ENCODE assay signal across 8 cellular contexts in genomic region chr22:26483439-26484359, GRCh38. TPM values are rescaled to one million over a fixed set of nuclear protein-coding genes. Genes with fewer than 3 reads are reported as not detected.
DNase-seq lines count a peak whose midpoint lies in the region; ATAC-seq and TF ChIP-seq lines count a peak whose summit lies in the region.

Gene HPS4, minus strand, starts transcription at chr22:26483783. Its CDS starts 2,021 bp downstream, at chr22:26481762.
A gene with protein sequence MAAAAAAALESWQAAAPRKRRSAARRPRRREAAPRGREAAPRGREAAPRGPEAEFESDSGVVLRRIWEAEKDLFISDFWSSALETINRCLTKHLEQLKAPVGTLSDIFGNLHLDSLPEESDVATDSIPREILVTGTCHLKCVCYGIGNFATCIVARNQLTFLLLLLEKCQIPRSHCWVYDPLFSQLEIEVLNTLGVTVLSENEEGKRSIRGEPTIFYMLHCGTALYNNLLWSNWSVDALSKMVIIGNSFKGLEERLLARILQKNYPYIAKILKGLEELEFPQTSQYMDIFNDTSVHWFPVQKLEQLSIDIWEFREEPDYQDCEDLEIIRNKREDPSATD (plus strand): TSS chr22:26483877. CDS start chr22:26483891, 14 bp downstream.

- H3K4me3 Mint-ChIP-seq in immature natural killer cell: peak within 1 kb of the TSS; percentile 83 to 95 (median 91)

- H3K27me3 Mint-ChIP-seq in immature natural killer cell (ENCODE audit: low read depth in 3 of 3): peaks cover 6 to 16% (median 10%) of the 10 kb centered on the region in 3 donors

- DNase-seq in A172 (ENCODE audit: low spot score): peak; percentile 56
- peak; percentile 79 for DNase-seq in NCI-H2196 (lab: John Stamatoyannopoulos, UW; ENCODE audit: unreplicated experiment)
- DNase-seq in WERI-Rb-1: peak; percentile 89
- DNase-seq in mammary epithelial cell: peak; percentile 91
- DNase-seq in immature natural killer cell: peak; percentile 91 to 94 (median 93)
- DNase-seq in smooth muscle cell of the brain vasculature (ENCODE audit: low read depth, low spot score): peak; percentile 73

- intact Hi-C loops in mammary epithelial cell (cut with micrococcal nuclease): loop anchor here (1.0 kb wide), 1 partner anchor 10 kb away; no protein-coding TSS in a partner anchor

- in situ Hi-C loops in mammary epithelial cell (cut with MboI; ENCODE audit: low sequenced_read_pairs in 2 of 2): no loop called here

- H3K79me2 ChIP-seq in mammary epithelial cell (ENCODE audit: insufficient read depth, low read length): peaks cover 78% of the 10 kb centered on the region

- H3K4me3 ChIP-seq in WERI-Rb-1 (ENCODE audit: low read depth, low read length) (peak within 1 kb of the TSS; percentile 61), mammary epithelial cell (replicated peaks in 1 of 3; ENCODE audit: insufficient read depth in 1 of 3, low read depth in 2 of 3, low read length in 3 of 3) (peak within 1 kb of the TSS; percentile 61 to 94 (median 75))

- H3K36me3 Mint-ChIP-seq in immature natural killer cell: peaks cover under 1 to 14% (median 4%) of the 10 kb centered on the region in 3 donors

- H3K27me3 ChIP-seq in WERI-Rb-1 (ENCODE audit: insufficient read depth, low read depth, severe bottlenecking) (no peaks in the 10 kb centered on the region), mammary epithelial cell (ENCODE audit: insufficient read depth, low read length) (no peaks in the 10 kb centered on the region)

- H3K4me1 Mint-ChIP-seq in immature natural killer cell: peaks cover 60 to 75% of the 10 kb centered on the region in 2 donors

- TF ChIP-seq CTCF in WERI-Rb-1 (IDR thresholded peaks at IDR 0.05; ENCODE audit: low read depth, low read length) (no peak), mammary epithelial cell (conservative IDR thresholded peaks at IDR 0.05 in 1 of 2, IDR thresholded peaks at IDR 0.05 in 1 of 2; ENCODE audit: extremely low read depth in 1 of 2, insufficient read depth in 1 of 2, low read depth in 1 of 2, low read length in 2 of 2) (no peak)

- CTCF ChIA-PET in mammary epithelial cell (lab: Charles Lee; ENCODE audit: low non-redundant PET): no interaction called here

- dilution Hi-C loops in mammary epithelial cell (cut with HindIII; ENCODE audit: low sequenced_read_pairs): no loop called here

- no peaks in the 10 kb centered on the region for H4K20me1 ChIP-seq in mammary epithelial cell (ENCODE audit: insufficient read depth, low read length)

- H3K9me3 ChIP-seq in WERI-Rb-1 (ENCODE audit: severe bottlenecking) (peaks cover 3% of the 10 kb centered on the region), mammary epithelial cell (replicated peaks; ENCODE audit: insufficient read depth, low read length) (no peaks in the 10 kb centered on the region)

- H3K27ac ChIP-seq in WERI-Rb-1 (peak within 1 kb of the TSS; percentile 86), mammary epithelial cell (ENCODE audit: insufficient read depth, low read depth, low read length) (peak within 1 kb of the TSS; percentile 88)

- peak within 1 kb of the TSS; percentile 92 to 99 (median 96) for H3K27ac Mint-ChIP-seq in immature natural killer cell

- peak within 1 kb of the TSS; percentile 93 for H2AFZ ChIP-seq in mammary epithelial cell (ENCODE audit: low read depth, low read length)

- peaks cover 24% of the 10 kb centered on the region for H3K4me1 ChIP-seq in mammary epithelial cell (ENCODE audit: insufficient read depth, low read length)

- H3K36me3 ChIP-seq in WERI-Rb-1 (peaks cover 23% of the 10 kb centered on the region), mammary epithelial cell (ENCODE audit: insufficient read depth, low read length) (peaks cover 6% of the 10 kb centered on the region)

- peak within 1 kb of the TSS; percentile 91 for H3K4me2 ChIP-seq in mammary epithelial cell (ENCODE audit: insufficient read depth, low read depth, low read length)

- no peaks in the 10 kb centered on the region for H3K9me3 Mint-ChIP-seq in immature natural killer cell

- WGBS in mammary epithelial cell (ENCODE audit: low coverage, missing lambda C conversion rate): under 1% methylated on average over 26 of the region's 85 CpGs

- ATAC-seq in GM18861 (IDR thresholded peaks at IDR 0.05; ENCODE audit: unreplicated experiment): peak; percentile 46
- peak; percentile 62 for ATAC-seq in HG03097 (IDR thresholded peaks at IDR 0.05; ENCODE audit: low FRiP score, unreplicated experiment)

- peak within 1 kb of the TSS; percentile 76 for H3K9ac ChIP-seq in mammary epithelial cell (ENCODE audit: insufficient read depth, low read length)

- BruUV-seq in mammary epithelial cell (replicated peaks; lab: Mats Ljungman, UMichigan): no TSS peak

RNA-seq across cellular contexts. Expression of gene HPS4, which starts in this region (rescaled TPM):
- total RNA-seq in A172 (2014; rRNA removed; shearing (Covaris generic)): 18.4 and 20.4 TPM in 2 replicates
- total RNA-seq in mammary epithelial cell: 10 to 100 TPM; 33.6 to 38.3 TPM
- polyA plus RNA-seq in mammary epithelial cell (18.3 TPM), immature natural killer cell (10 to 100 TPM in 1 of 3 donors, 1 to 10 TPM in 2; 5.0 to 13.3 (median 8.2) TPM)
- 9.7 TPM for polyA minus RNA-seq in mammary epithelial cell

RNA-seq across cellular contexts. Expression of the second gene that starts in this region (rescaled TPM):
- 19.2 and 24.1 TPM in 2 replicates for total RNA-seq in A172 (2014; rRNA removed; shearing (Covaris generic))
- 10 to 100 TPM; 16.3 to 20.8 TPM for total RNA-seq in mammary epithelial cell
- polyA plus RNA-seq in mammary epithelial cell (20.7 TPM), immature natural killer cell (10 to 100 TPM; 17.5 to 34.3 (median 27.6) TPM)
- 21.7 TPM for polyA minus RNA-seq in mammary epithelial cell

Comparison
In these comparisons a context has a peak if more than half of its experiments do, and no peak if none do; other contexts are left out.
1. Peak in every context shown above with its lines: DNase-seq, ATAC-seq, H3K4me3 ChIP-seq and H3K27ac ChIP-seq.